Comparison of ENCODE assay signal across 9 cellular contexts in genomic region chr12:120760349-120761245, GRCh38. TPM values are rescaled to one million over a fixed set of nuclear protein-coding genes. Genes with fewer than 3 reads are reported as not detected.
DNase-seq lines count a peak whose midpoint lies in the region; ATAC-seq and TF ChIP-seq lines count a peak whose summit lies in the region.
"Had no signal": no experiment of that assay in that cellular context is flagged by ENCODE, and none has a peak within 500 bp of the region (broad histone marks: within the 10 kb centered on the region; RNA-seq: fewer than 3 reads in every experiment).

No MANE protein-coding gene starts in this region.

- H3K4me3 ChIP-seq in left ventricle myocardium inferior = peak overlapping the region; percentile 31

- H3K36me3 ChIP-seq in left ventricle myocardium inferior = peaks cover 35% of the 10 kb centered on the region

- H3K4me1 Mint-ChIP-seq in activated T-cell treated with anti-CD3 and anti-CD28 coated beads, Interleukin-2, amount 50 U/mL, for 4 hours (ENCODE audit: low read depth) = peaks cover 13% of the 10 kb centered on the region
- H3K4me1 Mint-ChIP-seq in activated T-helper 1 cell treated with anti-CD3 and anti-CD28 coated beads, Interleukin-12 subunit alpha, Interleukin-12 subunit beta, Interleukin-2, Interleukin-4 antibody, amounts not matched to agents 30 ng/mL and 10 ng/mL and 1 ng/mL, durations not matched to agents 14 hours and 24 hours and 36 hours (ENCODE audit: low read depth) = peaks cover 8% of the 10 kb centered on the region
- no peaks in the 10 kb centered on the region for H3K4me1 Mint-ChIP-seq in stimulated activated effector memory CD8-positive, alpha-beta T cell treated with anti-CD3 and anti-CD28 coated beads, Interleukin-12 subunit alpha, Interleukin-12 subunit beta, amount 100 ng/mL, for 72 hours

- H3K27ac Mint-ChIP-seq in activated T-helper 1 cell treated with anti-CD3 and anti-CD28 coated beads, Interleukin-12 subunit alpha, Interleukin-12 subunit beta, Interleukin-2, Interleukin-4 antibody, amounts not matched to agents 30 ng/mL and 10 ng/mL and 1 ng/mL, durations not matched to agents 14 hours and 24 hours and 36 hours = peak overlapping the region; percentile 52
- peak overlapping the region; percentile 16 for H3K27ac Mint-ChIP-seq in stimulated activated effector memory CD8-positive, alpha-beta T cell treated with anti-CD3 and anti-CD28 coated beads, Interleukin-12 subunit alpha, Interleukin-12 subunit beta, amount 100 ng/mL, for 72 hours

- H3K9me3 Mint-ChIP-seq in activated T-cell treated with anti-CD3 and anti-CD28 coated beads, Interleukin-2, amount 50 U/mL, for 4 hours = no peaks in the 10 kb centered on the region
- peaks cover under 1% of the 10 kb centered on the region for H3K9me3 Mint-ChIP-seq in activated T-helper 1 cell treated with anti-CD3 and anti-CD28 coated beads, Interleukin-12 subunit alpha, Interleukin-12 subunit beta, Interleukin-2, Interleukin-4 antibody, amounts not matched to agents 30 ng/mL and 10 ng/mL and 1 ng/mL, durations not matched to agents 14 hours and 24 hours and 36 hours
- H3K9me3 Mint-ChIP-seq in stimulated activated effector memory CD8-positive, alpha-beta T cell treated with anti-CD3 and anti-CD28 coated beads, Interleukin-12 subunit alpha, Interleukin-12 subunit beta, amount 100 ng/mL, for 72 hours = no peaks in the 10 kb centered on the region

- H3K9me3 ChIP-seq in left ventricle myocardium inferior (replicated peaks) = no peaks in the 10 kb centered on the region

- H3K4me1 ChIP-seq in left ventricle myocardium inferior = peaks cover 23% of the 10 kb centered on the region

- H3K27me3 Mint-ChIP-seq in activated T-cell treated with anti-CD3 and anti-CD28 coated beads, Interleukin-2, amount 50 U/mL, for 4 hours (ENCODE audit: low read depth) = no peaks in the 10 kb centered on the region
- H3K27me3 Mint-ChIP-seq in activated T-helper 1 cell treated with anti-CD3 and anti-CD28 coated beads, Interleukin-12 subunit alpha, Interleukin-12 subunit beta, Interleukin-2, Interleukin-4 antibody, amounts not matched to agents 30 ng/mL and 10 ng/mL and 1 ng/mL, durations not matched to agents 14 hours and 24 hours and 36 hours (ENCODE audit: insufficient read depth) = no peaks in the 10 kb centered on the region

- no peak for TF ChIP-seq CTCF in left ventricle myocardium inferior (IDR thresholded peaks at IDR 0.05; ENCODE audit: borderline replicate concordance)

- intact Hi-C loops in activated T-helper 1 cell treated with anti-CD3 and anti-CD28 coated beads, Interleukin-12 subunit alpha, Interleukin-12 subunit beta, Interleukin-2, Interleukin-4 antibody, amounts not matched to agents 30 ng/mL and 10 ng/mL and 1 ng/mL, durations not matched to agents 14 hours and 24 hours and 36 hours (cut with micrococcal nuclease) = no loop called here
- intact Hi-C loops in left ventricle myocardium inferior (cut with micrococcal nuclease) = no loop called here

- H3K4me3 Mint-ChIP-seq in activated T-cell treated with anti-CD3 and anti-CD28 coated beads, Interleukin-2, amount 50 U/mL, for 4 hours = no peak overlapping the region
- peak overlapping the region; percentile 15 for H3K4me3 Mint-ChIP-seq in activated T-helper 1 cell treated with anti-CD3 and anti-CD28 coated beads, Interleukin-12 subunit alpha, Interleukin-12 subunit beta, Interleukin-2, Interleukin-4 antibody, amounts not matched to agents 30 ng/mL and 10 ng/mL and 1 ng/mL, durations not matched to agents 14 hours and 24 hours and 36 hours
- no peak overlapping the region for H3K4me3 Mint-ChIP-seq in stimulated activated effector memory CD8-positive, alpha-beta T cell treated with anti-CD3 and anti-CD28 coated beads, Interleukin-12 subunit alpha, Interleukin-12 subunit beta, amount 100 ng/mL, for 72 hours

- peaks cover 13% of the 10 kb centered on the region for H3K36me3 Mint-ChIP-seq in activated T-cell treated with anti-CD3 and anti-CD28 coated beads, Interleukin-2, amount 50 U/mL, for 4 hours (ENCODE audit: insufficient read depth)
- H3K36me3 Mint-ChIP-seq in activated T-helper 1 cell treated with anti-CD3 and anti-CD28 coated beads, Interleukin-12 subunit alpha, Interleukin-12 subunit beta, Interleukin-2, Interleukin-4 antibody, amounts not matched to agents 30 ng/mL and 10 ng/mL and 1 ng/mL, durations not matched to agents 14 hours and 24 hours and 36 hours (ENCODE audit: low read depth) = peaks cover 17% of the 10 kb centered on the region
- H3K36me3 Mint-ChIP-seq in stimulated activated effector memory CD8-positive, alpha-beta T cell treated with anti-CD3 and anti-CD28 coated beads, Interleukin-12 subunit alpha, Interleukin-12 subunit beta, amount 100 ng/mL, for 72 hours = peaks cover 49% of the 10 kb centered on the region

- no peak for DNase-seq in activated T-cell treated with anti-CD3 and anti-CD28 coated beads, Interleukin-2, amount 50 U/mL, for 4 hours
- no peak for DNase-seq in activated T-cell treated with anti-CD3 and anti-CD28 coated beads for 4 hours
- peak; percentile 8 for DNase-seq in activated T-helper 1 cell treated with anti-CD3 and anti-CD28 coated beads, Interleukin-12 subunit alpha, Interleukin-12 subunit beta, Interleukin-2, Interleukin-4 antibody, amounts not matched to agents 30 ng/mL and 10 ng/mL and 1 ng/mL, durations not matched to agents 14 hours and 24 hours and 36 hours (ENCODE audit: low spot score)
- no peak for DNase-seq in left ventricle myocardium inferior
- no peak for DNase-seq in stimulated activated effector memory CD8-positive, alpha-beta T cell treated with anti-CD3 and anti-CD28 coated beads, Interleukin-12 subunit alpha, Interleukin-12 subunit beta, amount 100 ng/mL, for 72 hours (ENCODE audit: low spot score in 2 of 2)
- DNase-seq in DMS53 (lab: John Stamatoyannopoulos, UW) = no peak
- DNase-seq in NCI-H446 treated with DMSO at 0.1 percent for 48 hours (lab: John Stamatoyannopoulos, UW) = no peak
- DNase-seq: NCI-H524 treated with DMSO at 0.1 percent for 48 hours had no signal

- peak; percentile 55 to 61 for ATAC-seq in activated T-cell treated with anti-CD3 and anti-CD28 coated beads, Interleukin-2, amount 50 U/mL, for 4 hours
- ATAC-seq in stimulated activated effector memory CD8-positive, alpha-beta T cell treated with anti-CD3 and anti-CD28 coated beads, Interleukin-12 subunit alpha, Interleukin-12 subunit beta, amount 100 ng/mL, for 72 hours = peak; percentile 59
- no peak for ATAC-seq in GM21717 (IDR thresholded peaks at IDR 0.05; ENCODE audit: unreplicated experiment)

- H3K27me3 ChIP-seq in left ventricle myocardium inferior (ENCODE audit: low read depth) = no peaks in the 10 kb centered on the region

- H3K27ac ChIP-seq in left ventricle myocardium inferior (replicated peaks) = peak overlapping the region; percentile 80

RNA-seq across cellular contexts. Expression of gene ACADS, which starts 35.0 kb away (rescaled TPM):
- 10 to 100 TPM; 13.3 to 13.8 (median 13.3) TPM for total RNA-seq in activated T-cell treated with anti-CD3 and anti-CD28 coated beads, Interleukin-2, amount 50 U/mL, for 4 hours
- total RNA-seq in activated T-helper 1 cell treated with anti-CD3 and anti-CD28 coated beads, Interleukin-12 subunit alpha, Interleukin-12 subunit beta, Interleukin-2, Interleukin-4 antibody, amounts not matched to agents 30 ng/mL and 10 ng/mL and 1 ng/mL, durations not matched to agents 14 hours and 24 hours and 36 hours = 10.8 and 11.1 TPM in 2 replicates
- 93.8 TPM for total RNA-seq in left ventricle myocardium inferior

RNA-seq across cellular contexts. Expression of gene UNC119B, which starts 50.3 kb away (rescaled TPM):
- total RNA-seq in activated T-cell treated with anti-CD3 and anti-CD28 coated beads, Interleukin-2, amount 50 U/mL, for 4 hours = 10 to 100 TPM; 17.0 to 20.4 (median 17.0) TPM
- 24.2 and 24.6 TPM in 2 replicates for total RNA-seq in activated T-helper 1 cell treated with anti-CD3 and anti-CD28 coated beads, Interleukin-12 subunit alpha, Interleukin-12 subunit beta, Interleukin-2, Interleukin-4 antibody, amounts not matched to agents 30 ng/mL and 10 ng/mL and 1 ng/mL, durations not matched to agents 14 hours and 24 hours and 36 hours
- 11.5 TPM for total RNA-seq in left ventricle myocardium inferior
